26 cellular contexts compared by ENCODE assay signal in the genomic region with DNA sequence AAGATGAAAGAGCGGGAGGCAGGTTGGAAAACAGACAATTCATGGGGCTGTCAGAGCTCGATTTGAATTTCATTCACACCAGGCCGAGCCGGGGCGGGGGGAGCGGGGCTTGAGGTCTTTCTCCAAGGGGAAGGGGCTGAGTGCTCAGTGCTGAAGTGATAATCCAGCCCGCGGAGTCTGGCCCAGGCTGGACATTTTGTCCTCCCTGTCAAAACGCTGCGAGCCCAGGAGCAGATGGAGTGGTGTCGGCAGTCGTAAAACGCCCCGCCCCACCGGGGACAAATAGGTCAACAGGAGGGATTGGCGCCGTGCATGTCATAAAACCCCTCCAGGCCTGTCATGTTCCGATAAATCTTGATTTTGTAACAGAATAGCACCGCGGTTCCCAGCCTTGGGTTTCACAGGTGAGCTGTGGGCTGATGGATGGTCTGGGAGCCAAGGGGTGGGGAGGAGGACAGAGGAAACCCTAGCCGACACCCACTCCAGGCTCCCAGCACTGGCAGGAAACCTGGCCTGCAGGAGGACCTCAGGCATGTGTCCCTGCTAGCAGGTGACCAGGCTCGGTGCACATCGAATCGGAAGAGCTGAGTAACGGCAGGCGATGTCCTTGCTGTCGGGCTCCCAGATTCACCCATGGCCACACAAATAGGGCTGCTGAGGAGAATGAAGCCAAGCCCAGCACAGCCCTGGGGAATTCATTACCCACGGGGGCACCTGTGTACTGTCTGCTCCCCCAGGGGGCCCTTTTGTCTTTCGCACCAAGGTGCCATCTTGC.
A peak's percentile ranks its signal among the peaks of the same experiment; 100 is the strongest.
DNase-seq lines count a peak whose midpoint lies in the region; ATAC-seq, FAIRE-seq and TF ChIP-seq lines count a peak whose summit lies in the region.
"Had no signal": no experiment of that assay in that cellular context is flagged by ENCODE, and none has a peak within 500 bp of the region (broad histone marks: within the 10 kb centered on the region; RNA-seq: fewer than 3 reads in every experiment).

No MANE protein-coding gene starts in this region.

- H3K27ac Mint-ChIP-seq in WTC11 (no peak overlapping the region), nephron progenitor cell (peak overlapping the region; percentile 98)
- H3K27ac Mint-ChIP-seq: CD4-positive, alpha-beta memory T cell; IgD-negative memory B cell had no signal

- WGBS in small intestine, 3 donors: 22 to 62% (median 40%) methylated on average over 29 of the region's 29 CpGs
- WGBS in right cardiac atrium: 80% methylated on average over 29 of the region's 29 CpGs

- H3K9me3 ChIP-seq in small intestine (ENCODE audit: control insufficient read depth, low read depth) (no peaks in the 10 kb centered on the region), right cardiac atrium (ENCODE audit: control insufficient read depth, low read length) (peaks cover 2% of the 10 kb centered on the region)
- H3K9me3 ChIP-seq: HAP-1 had no signal

- POLR2A ChIA-PET in HEK293T (lab: Yijun Ruan, JAX) (interaction anchor here (0.6 to 1.3 kb wide), 3 partner anchors 10 to 364 kb away, joined by 3 to 5 read pairs (median 3); a partner anchor contains a TSS), WTC11 (lab: Charles Lee) (no interaction called here)

- ATAC-seq in WTC11 (no peak), right cardiac atrium (no peak), GM19395 (IDR thresholded peaks at IDR 0.05; ENCODE audit: unreplicated experiment) (no peak)
- ATAC-seq: A549 had no signal

- H3K36me3 Mint-ChIP-seq in WTC11 (peaks cover 19% of the 10 kb centered on the region), nephron progenitor cell (ENCODE audit: low read depth) (peaks cover 15% of the 10 kb centered on the region)
- H3K36me3 Mint-ChIP-seq: CD4-positive, alpha-beta memory T cell had no signal

- H3K4me1 ChIP-seq in small intestine (ENCODE audit: control insufficient read depth in 2 of 2, insufficient read depth in 1 of 2, low read depth in 1 of 2, low read length in 1 of 2) (no peaks in the 10 kb centered on the region), right cardiac atrium (ENCODE audit: control insufficient read depth, insufficient read depth, low read length) (no peaks in the 10 kb centered on the region)
- H3K4me1 ChIP-seq: A549, HAP-1 had no signal

- CTCF ChIA-PET in HEK293T (lab: Yijun Ruan, JAX) (no interaction called here), WTC11 (lab: Charles Lee) (no interaction called here)

- TF ChIP-seq CTCF in WTC11 (IDR thresholded peaks at IDR 0.05) (no peak), nephron progenitor cell (IDR thresholded peaks at IDR 0.05) (no peak)

- no peak overlapping the region for H3K4me3 ChIP-seq in small intestine (ENCODE audit: low read depth in 1 of 2, low read length in 2 of 2)
- no peak overlapping the region for H3K4me3 ChIP-seq in right cardiac atrium (ENCODE audit: low read length)
- H3K4me3 ChIP-seq: A549, HAP-1 had no signal

- H3K27me3 ChIP-seq in small intestine (ENCODE audit: control insufficient read depth in 2 of 2, insufficient read depth in 2 of 2, low read length in 2 of 2): peaks cover 0 to 8% of the 10 kb centered on the region in 2 donors
- no peaks in the 10 kb centered on the region for H3K27me3 ChIP-seq in right cardiac atrium (ENCODE audit: control insufficient read depth, insufficient read depth)

- intact Hi-C loops in right cardiac atrium (cut with DNase I): no loop called here

- no peak overlapping the region for H3K4me3 Mint-ChIP-seq in WTC11
- H3K4me3 Mint-ChIP-seq in nephron progenitor cell: peak overlapping the region; percentile 64
- H3K4me3 Mint-ChIP-seq: CD4-positive, alpha-beta memory T cell; IgD-negative memory B cell had no signal

- H3K27me3 Mint-ChIP-seq in WTC11 (ENCODE audit: low read depth) (no peaks in the 10 kb centered on the region), nephron progenitor cell (ENCODE audit: low read depth, poor library complexity) (peaks cover 22% of the 10 kb centered on the region)

- H3K27ac ChIP-seq in small intestine (ENCODE audit: low read depth in 1 of 2, low read length in 1 of 2) (no peak overlapping the region), right cardiac atrium (ENCODE audit: low read length) (no peak overlapping the region)
- H3K27ac ChIP-seq: A549, HL-60, KMS-11, RWPE1 had no signal

- H3K4me1 Mint-ChIP-seq in WTC11 (peaks cover 14% of the 10 kb centered on the region), nephron progenitor cell (peaks cover 83% of the 10 kb centered on the region)
- H3K4me1 Mint-ChIP-seq: CD4-positive, alpha-beta memory T cell had no signal

- H3K9me3 Mint-ChIP-seq in WTC11: peaks cover 17% of the 10 kb centered on the region
- peaks cover 32% of the 10 kb centered on the region for H3K9me3 Mint-ChIP-seq in nephron progenitor cell

- FAIRE-seq in small intestine (lab: Jason Lieb, UNC): no peak
- FAIRE-seq: A549, GM18507 had no signal

- H3K36me3 ChIP-seq in small intestine (ENCODE audit: control insufficient read depth in 2 of 2, insufficient read depth in 2 of 2, low read length in 2 of 2): no peaks in the 10 kb centered on the region
- H3K36me3 ChIP-seq: HAP-1 had no signal

- peak; percentile 27 for DNase-seq in HEK293T (ENCODE audit: extremely low spot score)
- DNase-seq in WTC11 (ENCODE audit: low spot score): no peak
- peak; percentile 86 for DNase-seq in nephron progenitor cell
- peak; percentile 43 for DNase-seq in small intestine
- no peak for DNase-seq in right cardiac atrium
- no peak for DNase-seq in HCEC 1CT
- DNase-seq: C1 segment of cervical spinal cord; CD4-positive, alpha-beta memory T cell; COR-L47; DMS53; GOT3; MM.1S; NCI-H1092; NCI-H1417 treated with DMSO at 0.1 percent for 48 hours; NCI-H187; NCI-H2171 treated with DMSO at 0.1 percent for 48 hours; NCI-H345; SHP77 had no signal

TF ChIP-seq in HEK293T, 16 proteins besides CTCF, POLR2A, EP300 and RAD21:
- TF ChIP-seq, protein P1, sequence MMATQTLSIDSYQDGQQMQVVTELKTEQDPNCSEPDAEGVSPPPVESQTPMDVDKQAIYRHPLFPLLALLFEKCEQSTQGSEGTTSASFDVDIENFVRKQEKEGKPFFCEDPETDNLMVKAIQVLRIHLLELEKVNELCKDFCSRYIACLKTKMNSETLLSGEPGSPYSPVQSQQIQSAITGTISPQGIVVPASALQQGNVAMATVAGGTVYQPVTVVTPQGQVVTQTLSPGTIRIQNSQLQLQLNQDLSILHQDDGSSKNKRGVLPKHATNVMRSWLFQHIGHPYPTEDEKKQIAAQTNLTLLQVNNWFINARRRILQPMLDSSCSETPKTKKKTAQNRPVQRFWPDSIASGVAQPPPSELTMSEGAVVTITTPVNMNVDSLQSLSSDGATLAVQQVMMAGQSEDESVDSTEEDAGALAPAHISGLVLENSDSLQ (IDR thresholded peaks at IDR 0.05): peak; percentile 31
- TF ChIP-seq FOXA1 (IDR thresholded peaks at IDR 0.05): no peak
- TF ChIP-seq L3MBTL2 (conservative IDR thresholded peaks at IDR 0.05): peak; percentile 20; the same call in 1 of the 2 replicates

TF ChIP-seq in WTC11, 78 proteins besides CTCF, POLR2A, EP300 and RAD21:
- TF ChIP-seq ZNF423 (CRISPR knock-in tag; IDR thresholded peaks at IDR 0.05) (0 out of 2 replicates have a peak, but pooled peaks have one; percentile 3), GRHL2 (CRISPR knock-in tag; IDR thresholded peaks at IDR 0.05; ENCODE audit: insufficient replicate concordance, severe bottlenecking) (no peak)
- TF ChIP-seq, protein P2, sequence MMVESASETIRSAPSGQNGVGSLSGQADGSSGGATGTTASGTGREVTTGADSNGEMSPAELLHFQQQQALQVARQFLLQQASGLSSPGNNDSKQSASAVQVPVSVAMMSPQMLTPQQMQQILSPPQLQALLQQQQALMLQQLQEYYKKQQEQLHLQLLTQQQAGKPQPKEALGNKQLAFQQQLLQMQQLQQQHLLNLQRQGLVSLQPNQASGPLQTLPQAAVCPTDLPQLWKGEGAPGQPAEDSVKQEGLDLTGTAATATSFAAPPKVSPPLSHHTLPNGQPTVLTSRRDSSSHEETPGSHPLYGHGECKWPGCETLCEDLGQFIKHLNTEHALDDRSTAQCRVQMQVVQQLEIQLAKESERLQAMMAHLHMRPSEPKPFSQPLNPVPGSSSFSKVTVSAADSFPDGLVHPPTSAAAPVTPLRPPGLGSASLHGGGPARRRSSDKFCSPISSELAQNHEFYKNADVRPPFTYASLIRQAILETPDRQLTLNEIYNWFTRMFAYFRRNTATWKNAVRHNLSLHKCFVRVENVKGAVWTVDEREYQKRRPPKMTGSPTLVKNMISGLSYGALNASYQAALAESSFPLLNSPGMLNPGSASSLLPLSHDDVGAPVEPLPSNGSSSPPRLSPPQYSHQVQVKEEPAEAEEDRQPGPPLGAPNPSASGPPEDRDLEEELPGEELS (CRISPR knock-in tag; IDR thresholded peaks at IDR 0.05): no peak

Comparison
In these comparisons a context has a peak if more than half of its experiments do, and no peak if none do; other contexts are left out.
1. DNase-seq: peak in HEK293T (single experiment), nephron progenitor cell (single experiment) and small intestine (single experiment); none in WTC11 (single experiment), right cardiac atrium (0 of 3) and HCEC 1CT (single experiment).